ENCODE assay signal across 1 cellular context in genomic region chr13:77034883-77035282, GRCh38.
TF ChIP-seq lines count a peak whose summit lies in the region.

No MANE protein-coding gene starts in this region.

TF ChIP-seq in GM23338, 12 proteins besides CTCF, POLR2A, EP300 and RAD21 (continued from another document):
- TF ChIP-seq, protein P1, sequence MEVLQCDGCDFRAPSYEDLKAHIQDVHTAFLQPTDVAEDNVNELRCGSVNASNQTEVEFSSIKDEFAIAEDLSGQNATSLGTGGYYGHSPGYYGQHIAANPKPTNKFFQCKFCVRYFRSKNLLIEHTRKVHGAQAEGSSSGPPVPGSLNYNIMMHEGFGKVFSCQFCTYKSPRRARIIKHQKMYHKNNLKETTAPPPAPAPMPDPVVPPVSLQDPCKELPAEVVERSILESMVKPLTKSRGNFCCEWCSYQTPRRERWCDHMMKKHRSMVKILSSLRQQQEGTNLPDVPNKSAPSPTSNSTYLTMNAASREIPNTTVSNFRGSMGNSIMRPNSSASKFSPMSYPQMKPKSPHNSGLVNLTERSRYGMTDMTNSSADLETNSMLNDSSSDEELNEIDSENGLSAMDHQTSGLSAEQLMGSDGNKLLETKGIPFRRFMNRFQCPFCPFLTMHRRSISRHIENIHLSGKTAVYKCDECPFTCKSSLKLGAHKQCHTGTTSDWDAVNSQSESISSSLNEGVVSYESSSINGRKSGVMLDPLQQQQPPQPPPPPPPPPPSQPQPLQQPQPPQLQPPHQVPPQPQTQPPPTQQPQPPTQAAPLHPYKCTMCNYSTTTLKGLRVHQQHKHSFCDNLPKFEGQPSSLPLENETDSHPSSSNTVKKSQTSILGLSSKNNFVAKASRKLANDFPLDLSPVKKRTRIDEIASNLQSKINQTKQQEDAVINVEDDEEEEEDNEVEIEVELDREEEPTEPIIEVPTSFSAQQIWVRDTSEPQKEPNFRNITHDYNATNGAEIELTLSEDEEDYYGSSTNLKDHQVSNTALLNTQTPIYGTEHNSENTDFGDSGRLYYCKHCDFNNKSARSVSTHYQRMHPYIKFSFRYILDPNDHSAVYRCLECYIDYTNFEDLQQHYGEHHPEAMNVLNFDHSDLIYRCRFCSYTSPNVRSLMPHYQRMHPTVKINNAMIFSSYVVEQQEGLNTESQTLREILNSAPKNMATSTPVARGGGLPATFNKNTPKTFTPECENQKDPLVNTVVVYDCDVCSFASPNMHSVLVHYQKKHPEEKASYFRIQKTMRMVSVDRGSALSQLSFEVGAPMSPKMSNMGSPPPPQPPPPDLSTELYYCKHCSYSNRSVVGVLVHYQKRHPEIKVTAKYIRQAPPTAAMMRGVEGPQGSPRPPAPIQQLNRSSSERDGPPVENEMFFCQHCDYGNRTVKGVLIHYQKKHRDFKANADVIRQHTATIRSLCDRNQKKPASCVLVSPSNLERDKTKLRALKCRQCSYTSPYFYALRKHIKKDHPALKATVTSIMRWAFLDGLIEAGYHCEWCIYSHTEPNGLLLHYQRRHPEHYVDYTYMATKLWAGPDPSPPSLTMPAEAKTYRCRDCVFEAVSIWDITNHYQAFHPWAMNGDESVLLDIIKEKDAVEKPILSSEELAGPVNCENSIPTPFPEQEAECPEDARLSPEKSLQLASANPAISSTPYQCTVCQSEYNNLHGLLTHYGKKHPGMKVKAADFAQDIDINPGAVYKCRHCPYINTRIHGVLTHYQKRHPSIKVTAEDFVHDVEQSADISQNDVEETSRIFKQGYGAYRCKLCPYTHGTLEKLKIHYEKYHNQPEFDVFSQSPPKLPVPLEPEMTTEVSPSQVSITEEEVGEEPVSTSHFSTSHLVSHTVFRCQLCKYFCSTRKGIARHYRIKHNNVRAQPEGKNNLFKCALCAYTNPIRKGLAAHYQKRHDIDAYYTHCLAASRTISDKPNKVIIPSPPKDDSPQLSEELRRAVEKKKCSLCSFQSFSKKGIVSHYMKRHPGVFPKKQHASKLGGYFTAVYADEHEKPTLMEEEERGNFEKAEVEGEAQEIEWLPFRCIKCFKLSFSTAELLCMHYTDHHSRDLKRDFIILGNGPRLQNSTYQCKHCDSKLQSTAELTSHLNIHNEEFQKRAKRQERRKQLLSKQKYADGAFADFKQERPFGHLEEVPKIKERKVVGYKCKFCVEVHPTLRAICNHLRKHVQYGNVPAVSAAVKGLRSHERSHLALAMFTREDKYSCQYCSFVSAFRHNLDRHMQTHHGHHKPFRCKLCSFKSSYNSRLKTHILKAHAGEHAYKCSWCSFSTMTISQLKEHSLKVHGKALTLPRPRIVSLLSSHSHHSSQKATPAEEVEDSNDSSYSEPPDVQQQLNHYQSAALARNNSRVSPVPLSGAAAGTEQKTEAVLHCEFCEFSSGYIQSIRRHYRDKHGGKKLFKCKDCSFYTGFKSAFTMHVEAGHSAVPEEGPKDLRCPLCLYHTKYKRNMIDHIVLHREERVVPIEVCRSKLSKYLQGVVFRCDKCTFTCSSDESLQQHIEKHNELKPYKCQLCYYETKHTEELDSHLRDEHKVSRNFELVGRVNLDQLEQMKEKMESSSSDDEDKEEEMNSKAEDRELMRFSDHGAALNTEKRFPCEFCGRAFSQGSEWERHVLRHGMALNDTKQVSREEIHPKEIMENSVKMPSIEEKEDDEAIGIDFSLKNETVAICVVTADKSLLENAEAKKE (CRISPR knock-in tag; IDR thresholded peaks at IDR 0.05): no peak
- TF ChIP-seq EZH2phosphoT487 (IDR thresholded peaks at IDR 0.05; ENCODE audit: unreplicated experiment) (no peak), POLR2AphosphoS5 (IDR thresholded peaks at IDR 0.05; ENCODE audit: low read depth) (no peak), CREB1 (CRISPR knock-in tag; IDR thresholded peaks at IDR 0.05; ENCODE audit: low read depth) (no peak), REST (IDR thresholded peaks at IDR 0.05; ENCODE audit: unreplicated experiment) (no peak), STAT1 (IDR thresholded peaks at IDR 0.05; ENCODE audit: unreplicated experiment) (no peak), ZNF114 (CRISPR knock-in tag; IDR thresholded peaks at IDR 0.05) (no peak), ZNF331 (CRISPR knock-in tag; IDR thresholded peaks at IDR 0.05; ENCODE audit: low read depth) (no peak), JUNB (IDR thresholded peaks at IDR 0.05; ENCODE audit: unreplicated experiment) (no peak)
